ENCODE assay signal across 34 cellular contexts in genomic region chr12:3420693-3421092, GRCh38.
"Had no signal": no experiment of that assay in that cellular context is flagged by ENCODE, and none has a peak within 500 bp of the region (broad histone marks: within the 10 kb centered on the region; RNA-seq: fewer than 3 reads in every experiment).

No MANE protein-coding gene starts in this region.

- DNase-seq: activated CD4-positive, alpha-beta T cell treated with anti-CD3 and anti-CD28 coated beads for 48 hours; activated CD4-positive, alpha-beta T cell treated with anti-CD3 and anti-CD28 coated beads, Interleukin-2, amount 50 U/mL, for 48 hours; activated CD8-positive, alpha-beta memory T cell treated with anti-CD3 and anti-CD28 coated beads, Interleukin-2, amount 50 U/mL, for 4 hours; activated effector memory CD4-positive, alpha-beta T cell treated with anti-CD3 and anti-CD28 coated beads, Interleukin-2, amount 50 U/mL, for 16 hours; activated naive CD4-positive, alpha-beta T cell treated with anti-CD3 and anti-CD28 coated beads for 36 hours; activated naive CD8-positive, alpha-beta T cell treated with anti-CD3 and anti-CD28 coated beads for 36 hours; activated T-cell treated with anti-CD3 and anti-CD28 coated beads, Interleukin-2, amount 50 U/mL, for 1 hour; adrenal gland; aorta; body of pancreas; cerebellar nuclear complex; colonic mucosa; effector memory CD8-positive, alpha-beta T cell; foreskin fibroblast; heart right ventricle; kidney; left colon; naive B cell; nephron progenitor cell; pancreas; retina; sigmoid colon; stimulated activated naive CD4-positive, alpha-beta T cell; T-helper 1 cell; T-helper 9 cell; tibial artery; upper lobe of right lung had no signal

- ATAC-seq: activated CD4-positive, CD25-positive, alpha-beta regulatory T cell treated with anti-CD3 and anti-CD28 coated beads, Interleukin-2, amount 50 U/mL, for 24 hours; body of pancreas; effector memory CD8-positive, alpha-beta T cell; esophagus mucosa; heart right ventricle; left colon; pancreas; upper lobe of right lung had no signal

- H3K27ac ChIP-seq: adrenal gland, body of pancreas, colonic mucosa, heart right ventricle, pancreas, prostate gland, sigmoid colon, suprapubic skin, tibial artery, upper lobe of right lung, VCaP had no signal

- H3K9me3 ChIP-seq: adrenal gland, body of pancreas, colonic mucosa, pancreas, prostate gland, suprapubic skin, tibial artery, upper lobe of right lung had no signal

- H3K36me3 ChIP-seq: adrenal gland, colonic mucosa, heart right ventricle, pancreas, prostate gland, sigmoid colon, suprapubic skin, tibial artery, upper lobe of right lung had no signal

- H3K4me3 ChIP-seq: adrenal gland, body of pancreas, colonic mucosa, heart right ventricle, pancreas, prostate gland, sigmoid colon, suprapubic skin, tibial artery, upper lobe of right lung had no signal

- H3K27me3 ChIP-seq: adrenal gland, body of pancreas, colonic mucosa, pancreas had no signal

- FAIRE-seq: endothelial cell of umbilical vein, kidney, pancreas, TTC549 had no signal

- H3K4me1 ChIP-seq: adrenal gland, colonic mucosa, prostate gland, sigmoid colon, suprapubic skin, upper lobe of right lung had no signal
